Comparison of ENCODE assay signal across 14 cellular contexts in genomic region chr14:103880986-103881926, GRCh38. TPM values are rescaled to one million over a fixed set of nuclear protein-coding genes. Genes with fewer than 3 reads are reported as not detected.
A peak's percentile ranks its signal among the peaks of the same experiment; 100 is the strongest.
DNase-seq lines count a peak whose midpoint lies in the region; ATAC-seq and TF ChIP-seq lines count a peak whose summit lies in the region.
"Had no signal": no experiment of that assay in that cellular context is flagged by ENCODE, and none has a peak within 500 bp of the region (broad histone marks: within the 10 kb centered on the region; RNA-seq: fewer than 3 reads in every experiment).

No MANE protein-coding gene starts in this region.

- H3K4me1 Mint-ChIP-seq in activated naive CD4-positive, alpha-beta T cell treated with anti-CD3 and anti-CD28 coated beads, Interleukin-2, amount 10 ng/mL, durations not matched to agents 7 days and 5 days: peaks cover 19% of the 10 kb centered on the region

- CTCF ChIA-PET in activated naive CD4-positive, alpha-beta T cell treated with anti-CD3 and anti-CD28 coated beads, Interleukin-2, amount 10 ng/mL, durations not matched to agents 7 days and 5 days (lab: Charles Lee): interaction anchor here (1.0 to 1.4 kb wide), 2 partner anchors 20 to 29 kb away, joined by 3 to 4 read pairs; no protein-coding TSS in a partner anchor

- no peak for TF ChIP-seq POLR2A in esophagus squamous epithelium (IDR thresholded peaks at IDR 0.05)
- no peak for TF ChIP-seq POLR2A in testis (IDR thresholded peaks at IDR 0.05)

- H3K27me3 ChIP-seq in SJCRH30 (no peaks in the 10 kb centered on the region), esophagus squamous epithelium (peaks cover 0 to 6% (median 0%) of the 10 kb centered on the region in 4 donors), testis (no peaks in the 10 kb centered on the region)
- no peaks in the 10 kb centered on the region for H3K27me3 ChIP-seq in effector memory CD4-positive, alpha-beta T cell (replicated peaks; ENCODE audit: control insufficient read depth, insufficient read depth, low read length, poor library complexity, severe bottlenecking)

- H3K36me3 Mint-ChIP-seq in activated naive CD4-positive, alpha-beta T cell treated with anti-CD3 and anti-CD28 coated beads, Interleukin-2, amount 10 ng/mL, durations not matched to agents 7 days and 5 days: no peaks in the 10 kb centered on the region

- H3K4me1 ChIP-seq in SJCRH30 (peaks cover 38% of the 10 kb centered on the region), esophagus squamous epithelium (peaks cover 17 to 42% (median 38%) of the 10 kb centered on the region in 3 donors), testis (peaks cover 35% of the 10 kb centered on the region)
- peaks cover 13% of the 10 kb centered on the region for H3K4me1 ChIP-seq in effector memory CD4-positive, alpha-beta T cell (ENCODE audit: control insufficient read depth, insufficient read depth, low read length, poor library complexity, severe bottlenecking)

- no peak overlapping the region for H3K27ac Mint-ChIP-seq in activated naive CD4-positive, alpha-beta T cell treated with anti-CD3 and anti-CD28 coated beads, Interleukin-2, amount 10 ng/mL, durations not matched to agents 7 days and 5 days
- H3K27ac Mint-ChIP-seq: T-helper 1 cell treated with Interleukin-12 subunit alpha and Interleukin-12 subunit beta and Interleukin-4 antibody, amounts not matched to agents 30 μg/mL and 1 μg/mL, for 36 hours had no signal

- intact Hi-C loops in esophagus squamous epithelium (cut with DNase I) (no loop called here), testis (cut with DNase I; ENCODE audit: low total_unique reads) (no loop called here)

- DNase-seq in SJCRH30 (peak; percentile 80 to 81), esophagus squamous epithelium (lab: John Stamatoyannopoulos, UW) (no peak), myocyte (ENCODE audit: low read depth) (peak; percentile 31), testis (peak; percentile 45), putamen (ENCODE audit: low spot score) (no peak)
- DNase-seq in effector memory CD4-positive, alpha-beta T cell: no peak
- no peak for DNase-seq in activated naive CD4-positive, alpha-beta T cell treated with anti-CD3 and anti-CD28 coated beads, Interleukin-2, amount 10 ng/mL, durations not matched to agents 7 days and 5 days
- DNase-seq: MM.1S, NCI-H526 treated with DMSO at 0.1 percent for 48 hours had no signal

- H3K4me3 ChIP-seq in SJCRH30 (peak overlapping the region; percentile 48), esophagus squamous epithelium (no peak overlapping the region), testis (no peak overlapping the region)
- H3K4me3 ChIP-seq in effector memory CD4-positive, alpha-beta T cell (ENCODE audit: insufficient read depth, low read depth, low read length, poor library complexity, severe bottlenecking): no peak overlapping the region
- H3K4me3 ChIP-seq: mucosa of descending colon had no signal

- H3K27me3 Mint-ChIP-seq in activated naive CD4-positive, alpha-beta T cell treated with anti-CD3 and anti-CD28 coated beads, Interleukin-2, amount 10 ng/mL, durations not matched to agents 7 days and 5 days: peaks cover 23% of the 10 kb centered on the region

- H3K9me3 ChIP-seq in SJCRH30 (replicated peaks): no peaks in the 10 kb centered on the region
- no peaks in the 10 kb centered on the region for H3K9me3 ChIP-seq in esophagus squamous epithelium
- no peaks in the 10 kb centered on the region for H3K9me3 ChIP-seq in testis
- no peaks in the 10 kb centered on the region for H3K9me3 ChIP-seq in effector memory CD4-positive, alpha-beta T cell (ENCODE audit: control insufficient read depth, low read length)
- H3K9me3 ChIP-seq: mucosa of descending colon had no signal

- TF ChIP-seq CTCF in esophagus squamous epithelium (IDR thresholded peaks at IDR 0.05) (no peak), testis (IDR thresholded peaks at IDR 0.05) (no peak)

- WGBS in esophagus squamous epithelium, 2 donors: 73 to 83% methylated on average over 2 to 7 of the region's 25 CpGs
- 47 to 49% methylated on average over 8 to 25 of the region's 25 CpGs for whole genome bisulfite sequencing in testis, 2 donors

- H3K4me3 Mint-ChIP-seq in activated naive CD4-positive, alpha-beta T cell treated with anti-CD3 and anti-CD28 coated beads, Interleukin-2, amount 10 ng/mL, durations not matched to agents 7 days and 5 days: no peak overlapping the region

- H3K9me3 Mint-ChIP-seq in activated naive CD4-positive, alpha-beta T cell treated with anti-CD3 and anti-CD28 coated beads, Interleukin-2, amount 10 ng/mL, durations not matched to agents 7 days and 5 days: no peaks in the 10 kb centered on the region
- H3K9me3 Mint-ChIP-seq: T-helper 1 cell treated with Interleukin-12 subunit alpha and Interleukin-12 subunit beta and Interleukin-4 antibody, amounts not matched to agents 30 μg/mL and 1 μg/mL, for 36 hours had no signal

- ATAC-seq in HG02970 (IDR thresholded peaks at IDR 0.05; ENCODE audit: low FRiP score, unreplicated experiment): no peak

- peak overlapping the region; percentile 96 for H3K27ac ChIP-seq in SJCRH30
- peak overlapping the region; percentile 40 to 85 (median 78) for H3K27ac ChIP-seq in esophagus squamous epithelium
- peak overlapping the region; percentile 28 to 44 for H3K27ac ChIP-seq in testis
- no peak overlapping the region for H3K27ac ChIP-seq in effector memory CD4-positive, alpha-beta T cell (ENCODE audit: insufficient read depth, low read length, poor library complexity, severe bottlenecking)

- H3K36me3 ChIP-seq in SJCRH30: no peaks in the 10 kb centered on the region
- H3K36me3 ChIP-seq in esophagus squamous epithelium: no peaks in the 10 kb centered on the region
- H3K36me3 ChIP-seq in testis (ENCODE audit: low read depth, missing control alignments): no peaks in the 10 kb centered on the region
- H3K36me3 ChIP-seq in effector memory CD4-positive, alpha-beta T cell (ENCODE audit: control insufficient read depth, insufficient read depth, low read length): no peaks in the 10 kb centered on the region

RNA-seq across cellular contexts. Expression of gene PPP1R13B, which starts 33.9 kb away (rescaled TPM):
- total RNA-seq in SJCRH30 (2014; rRNA removed; shearing (Covaris generic)): 8.1 and 10.5 TPM in 2 replicates
- total RNA-seq in esophagus squamous epithelium (10 to 100 TPM; 12.7 to 25.0 (median 20.6) TPM), myocyte (1.2 and 2.1 TPM in 2 replicates), testis (10 to 100 TPM; 73.1 to 82.4 TPM)
- 2.6 TPM for polyA plus RNA-seq in myocyte (2012)
- 89.2 TPM for polyA plus RNA-seq in testis (ENCODE audit: insufficient read depth, low read depth, low replicate concordance)

RNA-seq across cellular contexts. Expression of gene TDRD9, which starts 47.0 kb away (rescaled TPM):
- not detected in 2 replicates for total RNA-seq in SJCRH30 (2014; rRNA removed; shearing (Covaris generic))
- total RNA-seq in esophagus squamous epithelium (1 to 10 TPM in 1 of 4 donors, under 1 TPM in 3; 0.09 to 6.0 (median 0.74) TPM), myocyte (0.56 and 5.5 TPM in 2 replicates), testis (10 to 100 TPM; 41.8 to 68.5 TPM)
- polyA plus RNA-seq in myocyte (2012): 0.63 TPM
- polyA plus RNA-seq in testis (ENCODE audit: insufficient read depth, low read depth, low replicate concordance): 72.8 TPM
- total RNA-seq: Daoy, H4 had no signal

Comparison
In these comparisons a context has a peak if more than half of its experiments do, and no peak if none do; other contexts are left out.
1. DNase-seq: peak in SJCRH30 (2 of 2), myocyte (single experiment) and testis (single experiment); none in esophagus squamous epithelium (single experiment), effector memory CD4-positive, alpha-beta T cell (0 of 3), putamen (single experiment) and activated naive CD4-positive, alpha-beta T cell treated with anti-CD3 and anti-CD28 coated beads, Interleukin-2, amount 10 ng/mL, durations not matched to agents 7 days and 5 days (single experiment).